ENCODE assay signal across 22 cellular contexts in the genomic region with DNA sequence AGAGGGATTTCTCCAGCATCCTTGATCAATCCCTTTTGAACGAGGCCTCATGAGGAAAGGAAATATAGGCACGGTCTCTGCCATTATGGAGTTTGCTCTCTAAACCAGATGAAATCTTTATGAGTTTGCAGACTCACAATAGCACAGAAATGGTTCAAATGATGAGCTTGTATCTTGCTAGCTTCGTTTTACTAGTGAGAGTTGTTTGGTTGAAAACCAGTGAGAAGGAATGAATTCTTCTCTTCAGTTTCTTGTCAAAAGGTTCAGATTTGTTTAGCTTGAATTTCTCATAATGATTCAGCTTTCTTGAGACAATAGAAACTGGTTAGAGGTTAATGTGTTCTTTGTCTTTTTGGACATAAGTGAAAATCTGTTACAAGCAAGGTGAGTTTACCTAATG.
DNase-seq lines count a peak whose midpoint lies in the region; ATAC-seq and TF ChIP-seq lines count a peak whose summit lies in the region.
"Had no signal": no experiment of that assay in that cellular context is flagged by ENCODE, and none has a peak within 500 bp of the region (broad histone marks: within the 10 kb centered on the region; RNA-seq: fewer than 3 reads in every experiment).

No MANE protein-coding gene starts in this region.

- H3K9me3 Mint-ChIP-seq in activated T-cell treated with anti-CD3 and anti-CD28 coated beads, Interleukin-2, amount 50 U/mL, for 72 hours: peaks cover 0 to 2% of the 10 kb centered on the region in 2 donors
- peaks cover 4% of the 10 kb centered on the region for H3K9me3 Mint-ChIP-seq in endothelial cell (ENCODE audit: unreplicated experiment)
- H3K9me3 Mint-ChIP-seq in stimulated activated memory B cell treated with anti-CD40 and anti-IgM and Interleukin-4, amounts not matched to agents 10 μg/mL and 1 μg/mL and 100 μg/mL, for 72 hours: no peaks in the 10 kb centered on the region
- H3K9me3 Mint-ChIP-seq: memory B cell had no signal

- no peak for TF ChIP-seq CTCF in psoas muscle (IDR thresholded peaks at IDR 0.05)
- no peak for TF ChIP-seq CTCF in upper lobe of right lung (IDR thresholded peaks at IDR 0.05)
- TF ChIP-seq CTCF in GM10248 (IDR thresholded peaks at IDR 0.05; ENCODE audit: control extremely low read depth, extremely low read depth, low read depth, missing control alignments): no peak
- TF ChIP-seq CTCF in endothelial cell (IDR thresholded peaks at IDR 0.05; ENCODE audit: unreplicated experiment): no peak

- H3K27me3 ChIP-seq in psoas muscle (ENCODE audit: insufficient read depth in 3 of 3, low read length in 2 of 3) (no peaks in the 10 kb centered on the region), upper lobe of right lung (no peaks in the 10 kb centered on the region)
- H3K27me3 ChIP-seq: adrenal gland, testis had no signal

- peak overlapping the region; percentile 70 for H3K27ac ChIP-seq in cingulate gyrus (ENCODE audit: low read depth, low read length)
- H3K27ac ChIP-seq in psoas muscle: peak overlapping the region; percentile 99
- peak overlapping the region; percentile 85 for H3K27ac ChIP-seq in upper lobe of right lung
- H3K27ac ChIP-seq: BLaER1 treated with 17β-estradiol and CSF1 and Interleukin-3, amounts not matched to agents 10 nM and 100 nM; GM23248; parathyroid adenoma had no signal

- CTCF ChIA-PET in GM10248 (lab: Yijun Ruan, JAX): no interaction called here

- H3K4me3 ChIP-seq in psoas muscle (no peak overlapping the region), upper lobe of right lung (no peak overlapping the region)
- H3K4me3 ChIP-seq: adrenal gland; BLaER1 treated with 17β-estradiol and CSF1 and Interleukin-3, amounts not matched to agents 10 nM and 100 nM; GM23248; testis had no signal

- H3K9me3 ChIP-seq in psoas muscle (no peaks in the 10 kb centered on the region), upper lobe of right lung (no peaks in the 10 kb centered on the region)
- H3K9me3 ChIP-seq: adrenal gland; BLaER1 treated with 17β-estradiol and CSF1 and Interleukin-3, amounts not matched to agents 10 nM and 100 nM; testis had no signal

- H3K27me3 Mint-ChIP-seq in activated T-cell treated with anti-CD3 and anti-CD28 coated beads, Interleukin-2, amount 50 U/mL, for 72 hours (ENCODE audit: low read depth): no peaks in the 10 kb centered on the region
- H3K27me3 Mint-ChIP-seq in endothelial cell (ENCODE audit: unreplicated experiment): peaks cover 3% of the 10 kb centered on the region
- no peaks in the 10 kb centered on the region for H3K27me3 Mint-ChIP-seq in stimulated activated memory B cell treated with anti-CD40 and anti-IgM and Interleukin-4, amounts not matched to agents 10 μg/mL and 1 μg/mL and 100 μg/mL, for 72 hours
- H3K27me3 Mint-ChIP-seq: memory B cell had no signal

- peaks cover 0 to 3% of the 10 kb centered on the region in 2 donors for H3K36me3 ChIP-seq in psoas muscle (ENCODE audit: insufficient read depth in 1 of 2, low read depth in 1 of 2)
- peaks cover 13% of the 10 kb centered on the region for H3K36me3 ChIP-seq in upper lobe of right lung
- H3K36me3 ChIP-seq: BLaER1 treated with 17β-estradiol and CSF1 and Interleukin-3, amounts not matched to agents 10 nM and 100 nM had no signal

- DNase-seq in activated T-cell treated with anti-CD3 and anti-CD28 coated beads, Interleukin-2, amount 50 U/mL, for 72 hours: no peak
- no peak for DNase-seq in activated T-cell treated with anti-CD3 and anti-CD28 coated beads, Interleukin-2, amount 50 U/mL, for 1 hour
- DNase-seq in psoas muscle (no peak), upper lobe of right lung (no peak), GM10248 (ENCODE audit: extremely low spot score) (no peak), endothelial cell (ENCODE audit: low spot score) (no peak)
- DNase-seq: central memory CD4-positive, alpha-beta T cell; effector CD8-positive, alpha-beta T cell; GM23248; KG1; naive thymus-derived CD4-positive, alpha-beta T cell; NCI-H1048; NCI-H1930; RPMI8226; T1000; testis had no signal

- intact Hi-C loops in psoas muscle (cut with DNase I): no loop called here
- intact Hi-C loops in upper lobe of right lung (cut with DNase I): no loop called here

- peak overlapping the region in 1 of 2 donors; percentile 5 for H3K4me3 Mint-ChIP-seq in activated T-cell treated with anti-CD3 and anti-CD28 coated beads, Interleukin-2, amount 50 U/mL, for 72 hours
- no peak overlapping the region for H3K4me3 Mint-ChIP-seq in endothelial cell (ENCODE audit: unreplicated experiment)
- no peak overlapping the region for H3K4me3 Mint-ChIP-seq in stimulated activated memory B cell treated with anti-CD40 and anti-IgM and Interleukin-4, amounts not matched to agents 10 μg/mL and 1 μg/mL and 100 μg/mL, for 72 hours
- H3K4me3 Mint-ChIP-seq: memory B cell; naive thymus-derived CD4-positive, alpha-beta T cell had no signal

- H3K36me3 Mint-ChIP-seq in activated T-cell treated with anti-CD3 and anti-CD28 coated beads, Interleukin-2, amount 50 U/mL, for 72 hours (ENCODE audit: insufficient read depth in 2 of 2): no peaks in the 10 kb centered on the region
- no peaks in the 10 kb centered on the region for H3K36me3 Mint-ChIP-seq in endothelial cell (ENCODE audit: low read depth, unreplicated experiment)
- no peaks in the 10 kb centered on the region for H3K36me3 Mint-ChIP-seq in stimulated activated memory B cell treated with anti-CD40 and anti-IgM and Interleukin-4, amounts not matched to agents 10 μg/mL and 1 μg/mL and 100 μg/mL, for 72 hours
- H3K36me3 Mint-ChIP-seq: memory B cell had no signal

- H3K4me1 ChIP-seq in psoas muscle (peaks cover 93% of the 10 kb centered on the region), upper lobe of right lung (peaks cover 79% of the 10 kb centered on the region)

- 76 to 92% (median 90%) methylated on average over 3 of the region's 3 CpGs for WGBS in psoas muscle, 3 donors

- ATAC-seq in activated T-cell treated with anti-CD3 and anti-CD28 coated beads, Interleukin-2, amount 50 U/mL, for 72 hours (replicated peaks in 1 of 2): peak; percentile 39 to 64
- no peak for ATAC-seq in psoas muscle
- no peak for ATAC-seq in upper lobe of right lung
- no peak for ATAC-seq in stimulated activated memory B cell treated with anti-CD40 and anti-IgM and Interleukin-4, amounts not matched to agents 10 μg/mL and 1 μg/mL and 100 μg/mL, for 72 hours
- ATAC-seq: naive thymus-derived CD4-positive, alpha-beta T cell had no signal

- H3K27ac Mint-ChIP-seq in activated T-cell treated with anti-CD3 and anti-CD28 coated beads, Interleukin-2, amount 50 U/mL, for 72 hours: no peak overlapping the region
- H3K27ac Mint-ChIP-seq in endothelial cell (ENCODE audit: unreplicated experiment): no peak overlapping the region
- H3K27ac Mint-ChIP-seq in stimulated activated memory B cell treated with anti-CD40 and anti-IgM and Interleukin-4, amounts not matched to agents 10 μg/mL and 1 μg/mL and 100 μg/mL, for 72 hours: no peak overlapping the region
- H3K27ac Mint-ChIP-seq: memory B cell had no signal

- H3K4me1 Mint-ChIP-seq in activated T-cell treated with anti-CD3 and anti-CD28 coated beads, Interleukin-2, amount 50 U/mL, for 72 hours (ENCODE audit: low read depth): peaks cover 21% of the 10 kb centered on the region
- no peaks in the 10 kb centered on the region for H3K4me1 Mint-ChIP-seq in endothelial cell (ENCODE audit: unreplicated experiment)
- peaks cover 20% of the 10 kb centered on the region for H3K4me1 Mint-ChIP-seq in stimulated activated memory B cell treated with anti-CD40 and anti-IgM and Interleukin-4, amounts not matched to agents 10 μg/mL and 1 μg/mL and 100 μg/mL, for 72 hours

- POLR2A ChIA-PET in GM10248 (lab: Yijun Ruan, JAX): no interaction called here

Comparison
In these comparisons a context has a peak if more than half of its experiments do, and no peak if none do; other contexts are left out.
1. ATAC-seq: peak in activated T-cell treated with anti-CD3 and anti-CD28 coated beads, Interleukin-2, amount 50 U/mL, for 72 hours (2 of 2); none in psoas muscle (0 of 4), upper lobe of right lung (single experiment) and stimulated activated memory B cell treated with anti-CD40 and anti-IgM and Interleukin-4, amounts not matched to agents 10 μg/mL and 1 μg/mL and 100 μg/mL, for 72 hours (single experiment).
2. Peak in every context shown above with its lines, with median percentiles within 50 percentile points of each other: H3K27ac ChIP-seq.